In the genomic region with DNA sequence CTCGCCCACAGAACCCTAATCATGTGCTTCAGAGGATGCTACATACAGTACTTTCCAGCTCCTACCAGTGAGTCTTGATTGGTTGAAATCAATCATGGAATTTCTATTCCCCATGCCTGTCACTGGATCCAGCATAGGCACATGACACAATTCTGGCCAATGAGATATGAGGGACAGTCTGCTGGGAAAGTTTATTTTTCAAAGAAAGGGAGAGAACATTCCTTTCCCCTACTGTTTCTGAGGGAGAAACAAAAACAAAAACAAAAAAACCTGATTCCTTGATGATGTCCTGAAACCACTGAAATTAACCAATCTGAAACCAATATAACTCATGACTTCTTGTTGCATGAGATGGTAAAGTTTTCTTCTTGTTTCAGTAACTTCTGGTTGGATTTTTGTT, we compare ENCODE assay signal across 13 cellular contexts. TPM values are rescaled to one million over a fixed set of nuclear protein-coding genes. Genes with fewer than 3 reads are reported as not detected.
DNase-seq lines count a peak whose midpoint lies in the region; ATAC-seq, FAIRE-seq and TF ChIP-seq lines count a peak whose summit lies in the region.
"Had no signal": no experiment of that assay in that cellular context is flagged by ENCODE, and none has a peak within 500 bp of the region (broad histone marks: within the 10 kb centered on the region; RNA-seq: fewer than 3 reads in every experiment).

No MANE protein-coding gene starts in this region.

- H3K4me3 ChIP-seq in AG10803 (ENCODE audit: low read length) (no peak overlapping the region), small intestine (ENCODE audit: low read depth in 1 of 2, low read length in 2 of 2) (no peak overlapping the region), transverse colon (no peak overlapping the region)

- in situ Hi-C loops in transverse colon (cut with MboI; ENCODE audit: low pct_ligation_motif_present in 1 of 4, low pct_unique_long_range_greater_than_20kb in 1 of 4, low sequenced_read_pairs in 3 of 4): no loop called here

- no peaks in the 10 kb centered on the region for H3K36me3 ChIP-seq in small intestine (ENCODE audit: control insufficient read depth in 2 of 2, insufficient read depth in 2 of 2, low read length in 2 of 2)
- H3K36me3 ChIP-seq in transverse colon: no peaks in the 10 kb centered on the region

- H3K27ac Mint-ChIP-seq in activated T-helper 1 cell treated with anti-CD3 and anti-CD28 coated beads, Interleukin-12 subunit alpha, Interleukin-12 subunit beta, Interleukin-2, Interleukin-4 antibody, amounts not matched to agents 30 ng/mL and 10 ng/mL and 1 ng/mL, durations not matched to agents 14 hours and 24 hours and 36 hours: peak overlapping the region; percentile 36

- TF ChIP-seq CTCF in AG10803 (conservative IDR thresholded peaks at IDR 0.05; ENCODE audit: low read length): no peak
- TF ChIP-seq CTCF in transverse colon (IDR thresholded peaks at IDR 0.05): no peak

- ATAC-seq in GM21737 (IDR thresholded peaks at IDR 0.05; ENCODE audit: unreplicated experiment): no peak
- no peak for ATAC-seq in GM19463 (IDR thresholded peaks at IDR 0.05; ENCODE audit: unreplicated experiment)

- no peaks in the 10 kb centered on the region for H3K9me3 Mint-ChIP-seq in activated T-helper 1 cell treated with anti-CD3 and anti-CD28 coated beads, Interleukin-12 subunit alpha, Interleukin-12 subunit beta, Interleukin-2, Interleukin-4 antibody, amounts not matched to agents 30 ng/mL and 10 ng/mL and 1 ng/mL, durations not matched to agents 14 hours and 24 hours and 36 hours

- WGBS in small intestine, 3 donors: 79 to 89% (median 80%) methylated on average over 1 of the region's 1 CpG
- 77 to 91% methylated on average over 1 of the region's 1 CpG for WGBS in transverse colon (ENCODE audit: low coverage in 1 of 2), 2 donors

- H3K9me3 ChIP-seq in small intestine (ENCODE audit: control insufficient read depth, low read depth): no peaks in the 10 kb centered on the region
- H3K9me3 ChIP-seq in transverse colon: no peaks in the 10 kb centered on the region

- H3K4me1 Mint-ChIP-seq in activated T-helper 1 cell treated with anti-CD3 and anti-CD28 coated beads, Interleukin-12 subunit alpha, Interleukin-12 subunit beta, Interleukin-2, Interleukin-4 antibody, amounts not matched to agents 30 ng/mL and 10 ng/mL and 1 ng/mL, durations not matched to agents 14 hours and 24 hours and 36 hours (ENCODE audit: low read depth): peaks cover 23% of the 10 kb centered on the region

- H3K27ac ChIP-seq in small intestine (ENCODE audit: low read depth in 1 of 2, low read length in 1 of 2) (no peak overlapping the region), transverse colon (no peak overlapping the region)

- TF ChIP-seq EP300 in transverse colon (IDR thresholded peaks at IDR 0.05; ENCODE audit: low read depth): no peak

- DNase-seq in AG10803 (ENCODE audit: low read depth): peak; percentile 75
- DNase-seq in H4 (ENCODE audit: low spot score): peak; percentile 64
- DNase-seq in activated T-helper 1 cell treated with anti-CD3 and anti-CD28 coated beads, Interleukin-12 subunit alpha, Interleukin-12 subunit beta, Interleukin-2, Interleukin-4 antibody, amounts not matched to agents 30 ng/mL and 10 ng/mL and 1 ng/mL, durations not matched to agents 14 hours and 24 hours and 36 hours (ENCODE audit: low spot score): no peak
- peak; percentile 20 for DNase-seq in glomerular visceral epithelial cell (ENCODE audit: extremely low spot score)
- DNase-seq in small intestine: no peak
- no peak for DNase-seq in transverse colon
- DNase-seq: activated T-cell treated with anti-CD3 and anti-CD28 coated beads for 4 hours; effector CD8-positive, alpha-beta T cell; NCI-H524; retina; T-helper 2 cell had no signal

- peaks cover 13% of the 10 kb centered on the region for H3K27me3 Mint-ChIP-seq in activated T-helper 1 cell treated with anti-CD3 and anti-CD28 coated beads, Interleukin-12 subunit alpha, Interleukin-12 subunit beta, Interleukin-2, Interleukin-4 antibody, amounts not matched to agents 30 ng/mL and 10 ng/mL and 1 ng/mL, durations not matched to agents 14 hours and 24 hours and 36 hours (ENCODE audit: insufficient read depth)

- H3K36me3 Mint-ChIP-seq in activated T-helper 1 cell treated with anti-CD3 and anti-CD28 coated beads, Interleukin-12 subunit alpha, Interleukin-12 subunit beta, Interleukin-2, Interleukin-4 antibody, amounts not matched to agents 30 ng/mL and 10 ng/mL and 1 ng/mL, durations not matched to agents 14 hours and 24 hours and 36 hours (ENCODE audit: low read depth): no peaks in the 10 kb centered on the region

- TF ChIP-seq POLR2A in transverse colon (IDR thresholded peaks at IDR 0.05): no peak

- H3K4me3 Mint-ChIP-seq in activated T-helper 1 cell treated with anti-CD3 and anti-CD28 coated beads, Interleukin-12 subunit alpha, Interleukin-12 subunit beta, Interleukin-2, Interleukin-4 antibody, amounts not matched to agents 30 ng/mL and 10 ng/mL and 1 ng/mL, durations not matched to agents 14 hours and 24 hours and 36 hours: no peak overlapping the region

- FAIRE-seq in small intestine (lab: Jason Lieb, UNC): no peak

- intact Hi-C loops in activated T-helper 1 cell treated with anti-CD3 and anti-CD28 coated beads, Interleukin-12 subunit alpha, Interleukin-12 subunit beta, Interleukin-2, Interleukin-4 antibody, amounts not matched to agents 30 ng/mL and 10 ng/mL and 1 ng/mL, durations not matched to agents 14 hours and 24 hours and 36 hours (cut with micrococcal nuclease): no loop called here
- intact Hi-C loops in transverse colon (cut with DNase I; ENCODE audit: low total_unique reads): no loop called here

- H3K4me1 ChIP-seq in small intestine (ENCODE audit: control insufficient read depth in 2 of 2, insufficient read depth in 1 of 2, low read depth in 1 of 2, low read length in 1 of 2) (peaks cover 2 to 3% of the 10 kb centered on the region in 2 donors), transverse colon (peaks cover 3 to 18% (median 13%) of the 10 kb centered on the region in 4 donors)

- H3K27me3 ChIP-seq in small intestine (ENCODE audit: control insufficient read depth in 2 of 2, insufficient read depth in 2 of 2, low read length in 2 of 2): no peaks in the 10 kb centered on the region
- H3K27me3 ChIP-seq in transverse colon: no peaks in the 10 kb centered on the region

RNA-seq across cellular contexts. Expression of a gene that starts 3.3 kb away (rescaled TPM):
- 254 and 283 TPM in 2 replicates for total RNA-seq in H4 (2014; rRNA removed; shearing (Covaris generic))
- total RNA-seq in activated T-helper 1 cell treated with anti-CD3 and anti-CD28 coated beads, Interleukin-12 subunit alpha, Interleukin-12 subunit beta, Interleukin-2, Interleukin-4 antibody, amounts not matched to agents 30 ng/mL and 10 ng/mL and 1 ng/mL, durations not matched to agents 14 hours and 24 hours and 36 hours: 30.9 and 36.5 TPM in 2 replicates
- polyA plus RNA-seq in small intestine: 10 to 100 TPM in 1 of 3 donors, 1 to 10 TPM in 2; 9.4 to 80.4 (median 9.5) TPM
- total RNA-seq in transverse colon: 10 to 100 TPM in 3 of 4 donors, 1 to 10 TPM in 1; 3.4 to 32.4 (median 28.8) TPM

Comparison
In these comparisons a context has a peak if more than half of its experiments do, and no peak if none do; other contexts are left out.
1. DNase-seq: peak in AG10803 (single experiment), H4 (single experiment) and glomerular visceral epithelial cell (single experiment); none in activated T-helper 1 cell treated with anti-CD3 and anti-CD28 coated beads, Interleukin-12 subunit alpha, Interleukin-12 subunit beta, Interleukin-2, Interleukin-4 antibody, amounts not matched to agents 30 ng/mL and 10 ng/mL and 1 ng/mL, durations not matched to agents 14 hours and 24 hours and 36 hours (single experiment), small intestine (single experiment) and transverse colon (single experiment).